In genomic region chr6:41646026-41646795, GRCh38 we compare ENCODE assay signal across 32 cellular contexts. TPM values are rescaled to one million over a fixed set of nuclear protein-coding genes. Genes with fewer than 3 reads are reported as not detected.
DNase-seq lines count a peak whose midpoint lies in the region; ATAC-seq and TF ChIP-seq lines count a peak whose summit lies in the region.
"Had no signal": no experiment of that assay in that cellular context is flagged by ENCODE, and none has a peak within 500 bp of the region (broad histone marks: within the 10 kb centered on the region; RNA-seq: fewer than 3 reads in every experiment).

No MANE protein-coding gene starts in this region.

- H3K36me3 Mint-ChIP-seq in chondrocyte (ENCODE audit: low read depth), result peaks cover 25% of the 10 kb centered on the region
- peaks cover 33% of the 10 kb centered on the region for H3K36me3 Mint-ChIP-seq in neural progenitor cell
- H3K36me3 Mint-ChIP-seq: activated naive CD8-positive, alpha-beta T cell treated with anti-CD3 and anti-CD28 coated beads for 36 hours; CD4-positive, CD25-positive, alpha-beta regulatory T cell; stimulated activated effector memory CD8-positive, alpha-beta T cell treated with anti-CD3 and anti-CD28 coated beads, Interleukin-12 subunit alpha, Interleukin-12 subunit beta, amount 100 ng/mL, for 72 hours had no signal

- peaks cover 4% of the 10 kb centered on the region for H3K79me2 ChIP-seq in neural progenitor cell (ENCODE audit: low read depth)

- no peak overlapping the region for H2AFZ ChIP-seq in neural progenitor cell (replicated peaks)

- H3K4me3 ChIP-seq in neural progenitor cell (no peak overlapping the region), aorta (ENCODE audit: low read length in 2 of 2) (no peak overlapping the region)
- H3K4me3 ChIP-seq: cardiac muscle cell, coronary artery, MG63, prostate gland, sigmoid colon, upper lobe of left lung had no signal

- ATAC-seq in aorta (ENCODE audit: low FRiP score) (no peak), HG03196 (IDR thresholded peaks at IDR 0.05; ENCODE audit: unreplicated experiment) (no peak), GM18868 (IDR thresholded peaks at IDR 0.05; ENCODE audit: unreplicated experiment) (no peak)
- ATAC-seq in stimulated activated naive CD8-positive, alpha-beta T cell treated with anti-CD3 and anti-CD28 coated beads, Interleukin-15, Interleukin-2, amounts not matched to agents 100 U/mL and 50 U/mL, for 24 hours, result no peak
- ATAC-seq: activated CD8-positive, alpha-beta T cell treated with anti-CD3 and anti-CD28 coated beads, Interleukin-2, amount 10 ng/mL, durations not matched to agents 7 days and 5 days; Panc1; stimulated activated effector memory CD8-positive, alpha-beta T cell treated with anti-CD3 and anti-CD28 coated beads, Interleukin-12 subunit alpha, Interleukin-12 subunit beta, amount 100 ng/mL, for 72 hours had no signal

- H3K9me3 Mint-ChIP-seq in chondrocyte (ENCODE audit: low read depth), result no peaks in the 10 kb centered on the region
- H3K9me3 Mint-ChIP-seq in neural progenitor cell, result no peaks in the 10 kb centered on the region
- H3K9me3 Mint-ChIP-seq: activated naive CD8-positive, alpha-beta T cell treated with anti-CD3 and anti-CD28 coated beads for 36 hours; CD4-positive, CD25-positive, alpha-beta regulatory T cell; stimulated activated effector memory CD8-positive, alpha-beta T cell treated with anti-CD3 and anti-CD28 coated beads, Interleukin-12 subunit alpha, Interleukin-12 subunit beta, amount 100 ng/mL, for 72 hours had no signal

- DNase-seq in activated effector memory CD4-positive, alpha-beta T cell treated with anti-CD3 and anti-CD28 coated beads, Interleukin-2, amount 50 U/mL, for 16 hours, result peak; percentile 49
- DNase-seq in activated effector memory CD4-positive, alpha-beta T cell treated with Interleukin-2 at 50 U/mL for 16 hours, result no peak
- DNase-seq in chondrocyte (ENCODE audit: low spot score) (no peak), neural progenitor cell (ENCODE audit: low spot score) (no peak), aorta (peak; percentile 24 to 55)
- no peak for DNase-seq in stimulated activated naive CD8-positive, alpha-beta T cell treated with anti-CD3 and anti-CD28 coated beads, Interleukin-15, Interleukin-2, amounts not matched to agents 100 U/mL and 50 U/mL, for 24 hours
- DNase-seq: activated CD4-positive, alpha-beta T cell treated with anti-CD3 and anti-CD28 coated beads for 4 hours; activated CD8-positive, alpha-beta T cell treated with anti-CD3 and anti-CD28 coated beads, Interleukin-2, amount 10 ng/mL, durations not matched to agents 7 days and 5 days; activated naive CD8-positive, alpha-beta T cell treated with anti-CD3 and anti-CD28 coated beads for 36 hours; anterior cingulate cortex; CD4-positive, CD25-positive, alpha-beta regulatory T cell; effector memory CD4-positive, alpha-beta T cell; KG1; left cardiac atrium; NCI-H1105 treated with DMSO at 0.1 percent for 48 hours; NCI-H2029 treated with DMSO at 0.1 percent for 48 hours; NCI-H226; SHP77 treated with DMSO at 0.1 percent for 48 hours; sigmoid colon; substantia nigra; T-helper 9 cell; upper lobe of left lung had no signal

- H3K4me3 Mint-ChIP-seq in chondrocyte (ENCODE audit: unreplicated experiment) (no peak overlapping the region), neural progenitor cell (no peak overlapping the region)
- H3K4me3 Mint-ChIP-seq: activated CD8-positive, alpha-beta T cell treated with anti-CD3 and anti-CD28 coated beads, Interleukin-2, amount 10 ng/mL, durations not matched to agents 7 days and 5 days; activated naive CD8-positive, alpha-beta T cell treated with anti-CD3 and anti-CD28 coated beads for 36 hours; CD4-positive, CD25-positive, alpha-beta regulatory T cell; stimulated activated effector memory CD8-positive, alpha-beta T cell treated with anti-CD3 and anti-CD28 coated beads, Interleukin-12 subunit alpha, Interleukin-12 subunit beta, amount 100 ng/mL, for 72 hours had no signal

- H3K27ac ChIP-seq in neural progenitor cell, result no peak overlapping the region
- no peak overlapping the region for H3K27ac ChIP-seq in aorta (ENCODE audit: low read depth in 1 of 2, low read length in 2 of 2)
- H3K27ac ChIP-seq: cardiac muscle cell, coronary artery, prostate gland, sigmoid colon, upper lobe of left lung, VCaP had no signal

- H3K36me3 ChIP-seq in neural progenitor cell, result no peaks in the 10 kb centered on the region
- no peaks in the 10 kb centered on the region for H3K36me3 ChIP-seq in aorta (ENCODE audit: control insufficient read depth in 1 of 2, insufficient read depth in 2 of 2, low read length in 1 of 2)
- H3K36me3 ChIP-seq: MG63, prostate gland, sigmoid colon, upper lobe of left lung had no signal

- peaks cover 34% of the 10 kb centered on the region for H3K4me1 ChIP-seq in neural progenitor cell
- H3K4me1 ChIP-seq in aorta (ENCODE audit: control insufficient read depth in 1 of 2, insufficient read depth in 2 of 2, low read length in 2 of 2), result no peaks in the 10 kb centered on the region
- H3K4me1 ChIP-seq: prostate gland, sigmoid colon had no signal

- H3K27me3 Mint-ChIP-seq in chondrocyte (ENCODE audit: low read depth) (no peaks in the 10 kb centered on the region), neural progenitor cell (ENCODE audit: insufficient read depth, low read depth) (peaks cover 13% of the 10 kb centered on the region)

- H3K9ac ChIP-seq in neural progenitor cell, result no peak overlapping the region

- peaks cover 61% of the 10 kb centered on the region for H3K4me1 Mint-ChIP-seq in chondrocyte (ENCODE audit: low read depth)
- H3K4me1 Mint-ChIP-seq in neural progenitor cell, result peaks cover 47% of the 10 kb centered on the region
- H3K4me1 Mint-ChIP-seq: activated naive CD8-positive, alpha-beta T cell treated with anti-CD3 and anti-CD28 coated beads for 36 hours; CD4-positive, CD25-positive, alpha-beta regulatory T cell; stimulated activated effector memory CD8-positive, alpha-beta T cell treated with anti-CD3 and anti-CD28 coated beads, Interleukin-12 subunit alpha, Interleukin-12 subunit beta, amount 100 ng/mL, for 72 hours had no signal

- H3F3A ChIP-seq in neural progenitor cell (ENCODE audit: low read depth), result peaks cover 21% of the 10 kb centered on the region

- TF ChIP-seq CTCF in chondrocyte (IDR thresholded peaks at IDR 0.05) (no peak), neural progenitor cell (IDR thresholded peaks at IDR 0.05) (no peak)

- H3K9me3 ChIP-seq in neural progenitor cell (ENCODE audit: low read depth) (no peaks in the 10 kb centered on the region), aorta (ENCODE audit: control insufficient read depth, low read length) (no peaks in the 10 kb centered on the region)
- H3K9me3 ChIP-seq: MG63, prostate gland, sigmoid colon, upper lobe of left lung had no signal

- peak overlapping the region; percentile 5 for H3K27ac Mint-ChIP-seq in chondrocyte (ENCODE audit: unreplicated experiment)
- H3K27ac Mint-ChIP-seq in neural progenitor cell, result no peak overlapping the region
- H3K27ac Mint-ChIP-seq: activated CD8-positive, alpha-beta T cell treated with anti-CD3 and anti-CD28 coated beads, Interleukin-2, amount 10 ng/mL, durations not matched to agents 7 days and 5 days; activated naive CD8-positive, alpha-beta T cell treated with anti-CD3 and anti-CD28 coated beads for 36 hours; CD4-positive, CD25-positive, alpha-beta regulatory T cell; stimulated activated effector memory CD8-positive, alpha-beta T cell treated with anti-CD3 and anti-CD28 coated beads, Interleukin-12 subunit alpha, Interleukin-12 subunit beta, amount 100 ng/mL, for 72 hours had no signal

- peaks cover 51% of the 10 kb centered on the region for H4K20me1 ChIP-seq in neural progenitor cell (ENCODE audit: low read depth)

- WGBS in aorta, 2 donors, result 89 to 90% methylated on average over 14 of the region's 14 CpGs

- intact Hi-C loops in aorta (cut with DNase I), result no loop called here

- peak overlapping the region; percentile 75 for H3K4me2 ChIP-seq in neural progenitor cell

- H3K27me3 ChIP-seq in neural progenitor cell (peaks cover 2% of the 10 kb centered on the region), aorta (ENCODE audit: control insufficient read depth in 1 of 2, insufficient read depth in 2 of 2, low read length in 1 of 2) (no peaks in the 10 kb centered on the region)
- H3K27me3 ChIP-seq: cardiac muscle cell, MG63, upper lobe of left lung had no signal

RNA-seq across cellular contexts. Expression of gene MDFI, which starts 7.9 kb away (rescaled TPM):
- total RNA-seq in chondrocyte, result 31.8 to 62.6 TPM (median 33.7 TPM) in 3 replicates
- total RNA-seq in neural progenitor cell (ENCODE audit: low replicate concordance), result 29.5 and 87.4 TPM in 2 replicates
- 10 to 100 TPM in 1 of 2 donors, 1 to 10 TPM in 1; 9.3 to 22.3 TPM for total RNA-seq in aorta
- polyA plus RNA-seq in aorta, result 1 to 10 TPM in 1 of 2 donors, under 1 TPM in 1; 0.13 to 5.4 TPM
- total RNA-seq: A172; activated CD8-positive, alpha-beta T cell treated with anti-CD3 and anti-CD28 coated beads, Interleukin-2, amount 10 ng/mL, durations not matched to agents 7 days and 5 days; activated naive CD8-positive, alpha-beta T cell treated with anti-CD3 and anti-CD28 coated beads for 36 hours; CD4-positive, CD25-positive, alpha-beta regulatory T cell had no signal
- polyA plus RNA-seq: CD4-positive, CD25-positive, alpha-beta regulatory T cell had no signal

Comparison
In these comparisons a context has a peak if more than half of its experiments do, and no peak if none do; other contexts are left out.
1. DNase-seq: peak in activated effector memory CD4-positive, alpha-beta T cell treated with anti-CD3 and anti-CD28 coated beads, Interleukin-2, amount 50 U/mL, for 16 hours (single experiment) and aorta (2 of 2); none in activated effector memory CD4-positive, alpha-beta T cell treated with Interleukin-2 at 50 U/mL for 16 hours (single experiment), chondrocyte (single experiment), neural progenitor cell (single experiment) and stimulated activated naive CD8-positive, alpha-beta T cell treated with anti-CD3 and anti-CD28 coated beads, Interleukin-15, Interleukin-2, amounts not matched to agents 100 U/mL and 50 U/mL, for 24 hours (single experiment).